ENCODE assay signal across 21 cellular contexts in genomic region chr2:170509460-170510193, GRCh38.
A peak's percentile ranks its signal among the peaks of the same experiment; 100 is the strongest.
DNase-seq lines count a peak whose midpoint lies in the region; ATAC-seq, FAIRE-seq and TF ChIP-seq lines count a peak whose summit lies in the region.
"Had no signal": no experiment of that assay in that cellular context is flagged by ENCODE, and none has a peak within 500 bp of the region (broad histone marks: within the 10 kb centered on the region; RNA-seq: fewer than 3 reads in every experiment).

No MANE protein-coding gene starts in this region.

- intact Hi-C loops in GM12878 (cut with micrococcal nuclease; ENCODE audit: unreplicated experiment) (loop anchor here (5.0 kb wide), 1 partner anchor 102 kb away; no protein-coding TSS in a partner anchor), lower lobe of right lung (cut with DNase I) (no loop called here), colonic mucosa (cut with DNase I) (no loop called here)

- SMC1A ChIA-PET in GM12878 (lab: Charles Lee; ENCODE audit: uncharacterized antibody, unreplicated experiment) = interaction anchor here (0.7 to 11.5 kb wide), 13 partner anchors 9 to 260 kb away, joined by 3 to 203 read pairs (median 4); no protein-coding TSS in a partner anchor

- 7% methylated on average over 8 of the region's 8 CpGs for WGBS in GM12878 (ENCODE audit: insufficient coverage, insufficient replicate concordance, low lambda C conversion rate, missing lambda C conversion rate)

- TF ChIP-seq EP300 in GM12878 (IDR thresholded peaks at IDR 0.05; ENCODE audit: borderline replicate concordance in 1 of 2, control insufficient read depth in 1 of 2, low read depth in 2 of 2, low read length in 2 of 2) = peak; percentile 68 to 86; a peak in 3 of 4 replicates

- TF ChIP-seq CTCF in GM12864 (IDR thresholded peaks at IDR 0.05; ENCODE audit: low read depth, low read length, missing control alignments) = no peak
- no peak for TF ChIP-seq CTCF in GM12878 (IDR thresholded peaks at IDR 0.05 in 2 of 3, conservative IDR thresholded peaks at IDR 0.05 in 1 of 3; ENCODE audit: control insufficient read depth in 2 of 3, extremely low read depth in 1 of 3, insufficient read depth in 1 of 3, low read depth in 3 of 3, low read length in 3 of 3)
- no peak for TF ChIP-seq CTCF in lower lobe of right lung (IDR thresholded peaks at IDR 0.05)
- TF ChIP-seq CTCF in colonic mucosa (IDR thresholded peaks at IDR 0.05) = no peak

- H3K27me3 ChIP-seq in GM12878 (replicated peaks in 1 of 2; ENCODE audit: control insufficient read depth in 2 of 2, insufficient read depth in 2 of 2, low read length in 1 of 2) (no peaks in the 10 kb centered on the region), lower lobe of right lung (ENCODE audit: low read depth) (no peaks in the 10 kb centered on the region), colonic mucosa (no peaks in the 10 kb centered on the region)
- H3K27me3 ChIP-seq: ascending aorta had no signal

- TF ChIP-seq RAD21 in GM12878 (IDR thresholded peaks at IDR 0.05; ENCODE audit: insufficient read depth, low read depth, low read length) = no peak

- BruUV-seq in GM12878 (replicated peaks; lab: Mats Ljungman, UMichigan) = no TSS peak

- POLR2A ChIA-PET in GM12878 (lab: Charles Lee) = interaction anchor here (0.8 to 3.4 kb wide), 2 partner anchors 9 to 11 kb away, joined by 4 to 11 read pairs; no protein-coding TSS in a partner anchor

- FAIRE-seq in GM12878 (lab: Jason Lieb, UNC) = peak; percentile 84
- FAIRE-seq: kidney had no signal

- H2AFZ ChIP-seq in GM12878 (ENCODE audit: control insufficient read depth, low read depth, low read length) = no peak overlapping the region

- peak overlapping the region; percentile 13; the same call in 1 of the 2 replicates for H3K4me2 ChIP-seq in GM12878 (ENCODE audit: control insufficient read depth, insufficient read depth)

- no peak overlapping the region for H3K4me3 ChIP-seq in GM12864 (ENCODE audit: low read depth, low read length)
- H3K4me3 ChIP-seq in GM12878 = no peak overlapping the region
- H3K4me3 ChIP-seq in lower lobe of right lung = no peak overlapping the region
- H3K4me3 ChIP-seq in colonic mucosa = no peak overlapping the region
- H3K4me3 ChIP-seq: ascending aorta, heart right ventricle, skin epidermis had no signal

- RAD21 ChIA-PET in GM12878 (lab: Charles Lee; ENCODE audit: unreplicated experiment) = interaction anchor here (0.7 to 4.4 kb wide), 15 partner anchors 10 to 353 kb away, joined by 3 to 26 read pairs (median 6); partner anchors contain the start of gene ERICH2

- H3K9ac ChIP-seq in GM12878 (ENCODE audit: control insufficient read depth, insufficient read depth, low read length) (no peak overlapping the region), colonic mucosa (ENCODE audit: low read depth in 2 of 2, low read length in 2 of 2) (no peak overlapping the region)

- H3K9me3 ChIP-seq in GM12878 (replicated peaks; ENCODE audit: control insufficient read depth, insufficient read depth, low read length) (no peaks in the 10 kb centered on the region), lower lobe of right lung (no peaks in the 10 kb centered on the region), colonic mucosa (no peaks in the 10 kb centered on the region)
- H3K9me3 ChIP-seq: ascending aorta, heart right ventricle had no signal

- ATAC-seq in GM19023 (IDR thresholded peaks at IDR 0.05; ENCODE audit: unreplicated experiment) = peak; percentile 49
- peak; percentile 81 for ATAC-seq in GM12878
- no peak for ATAC-seq in lower lobe of right lung
- no peak for ATAC-seq in GM21786 (IDR thresholded peaks at IDR 0.05; ENCODE audit: unreplicated experiment)
- ATAC-seq: heart right ventricle, WTC11 had no signal

- in situ Hi-C loops in GM12878 (cut with MboI) = no loop called here

- DNase-seq in GM12864 (ENCODE audit: low read depth) = peak; percentile 15
- peak; percentile 47 for DNase-seq in M059J (ENCODE audit: low read depth)
- peak; percentile 27 for DNase-seq in GM12878 (ENCODE audit: low read depth, low spot score)
- DNase-seq in lower lobe of right lung = no peak
- DNase-seq in colonic mucosa = no peak
- DNase-seq in kidney glomerular epithelial cell (lab: John Stamatoyannopoulos, UW) = no peak
- DNase-seq: activated effector memory CD4-positive, alpha-beta T cell treated with Interleukin-2 at 50 U/mL for 16 hours; erythroblast; heart right ventricle; HFFc6; kidney; midbrain; NCI-H2029; NCI-H526 treated with DMSO at 0.1 percent for 48 hours; substantia nigra had no signal

- CTCF ChIA-PET in GM12878 (lab: Yijun Ruan, JAX) = interaction anchor here (0.7 to 1.6 kb wide), 9 partner anchors 9 to 186 kb away, joined by 3 to 7 read pairs (median 4); no protein-coding TSS in a partner anchor

- H3K27ac ChIP-seq in GM12878 (ENCODE audit: control insufficient read depth, insufficient read depth) = no peak overlapping the region
- no peak overlapping the region for H3K27ac ChIP-seq in lower lobe of right lung
- no peak overlapping the region for H3K27ac ChIP-seq in colonic mucosa
- H3K27ac ChIP-seq: ascending aorta, heart right ventricle, RWPE1, skin epidermis had no signal

- H3K79me2 ChIP-seq in GM12878 (ENCODE audit: control insufficient read depth, insufficient read depth, low read length) = no peaks in the 10 kb centered on the region

- H4K20me1 ChIP-seq in GM12878 (ENCODE audit: control insufficient read depth, insufficient read depth) = no peaks in the 10 kb centered on the region

- H3K4me1 ChIP-seq in GM12878 (ENCODE audit: control insufficient read depth, insufficient read depth, low read length) (peaks cover 15% of the 10 kb centered on the region), lower lobe of right lung (peaks cover 7% of the 10 kb centered on the region), colonic mucosa (no peaks in the 10 kb centered on the region)

- no peak for TF ChIP-seq POLR2A in GM12878 (IDR thresholded peaks at IDR 0.05; ENCODE audit: low read depth, low read length)

- H3K36me3 ChIP-seq in GM12878 (ENCODE audit: control insufficient read depth in 2 of 2, insufficient read depth in 2 of 2, low read length in 1 of 2) (no peaks in the 10 kb centered on the region), lower lobe of right lung (no peaks in the 10 kb centered on the region), colonic mucosa (no peaks in the 10 kb centered on the region)
- H3K36me3 ChIP-seq: ascending aorta, heart right ventricle had no signal

TF ChIP-seq in GM12878, 131 proteins besides CTCF, POLR2A, EP300 and RAD21 (continues in another document):
- no peak for TF ChIP-seq SIN3A (IDR thresholded peaks at IDR 0.05; ENCODE audit: low read depth, low read length)
- TF ChIP-seq MXI1 (IDR thresholded peaks at IDR 0.05; ENCODE audit: low read depth, low read length) = 0 out of 2 replicates have a peak, but pooled peaks have one; percentile 23
- no peak for TF ChIP-seq SUZ12 (IDR thresholded peaks at IDR 0.05; ENCODE audit: unreplicated experiment)
- no peak for TF ChIP-seq MTA3 (IDR thresholded peaks at IDR 0.05; ENCODE audit: borderline replicate concordance, low read length)
- no peak for TF ChIP-seq MYB (IDR thresholded peaks at IDR 0.05; ENCODE audit: borderline replicate concordance, low read depth, low read length)
- TF ChIP-seq BCLAF1 (IDR thresholded peaks at IDR 0.05) = no peak
- TF ChIP-seq JUNB (IDR thresholded peaks at IDR 0.05) = peak; percentile 86
- peak; percentile 28 to 31; a peak in 1 of 4 replicates for TF ChIP-seq IKZF2 (IDR thresholded peaks at IDR 0.05)
- TF ChIP-seq, protein P1, sequence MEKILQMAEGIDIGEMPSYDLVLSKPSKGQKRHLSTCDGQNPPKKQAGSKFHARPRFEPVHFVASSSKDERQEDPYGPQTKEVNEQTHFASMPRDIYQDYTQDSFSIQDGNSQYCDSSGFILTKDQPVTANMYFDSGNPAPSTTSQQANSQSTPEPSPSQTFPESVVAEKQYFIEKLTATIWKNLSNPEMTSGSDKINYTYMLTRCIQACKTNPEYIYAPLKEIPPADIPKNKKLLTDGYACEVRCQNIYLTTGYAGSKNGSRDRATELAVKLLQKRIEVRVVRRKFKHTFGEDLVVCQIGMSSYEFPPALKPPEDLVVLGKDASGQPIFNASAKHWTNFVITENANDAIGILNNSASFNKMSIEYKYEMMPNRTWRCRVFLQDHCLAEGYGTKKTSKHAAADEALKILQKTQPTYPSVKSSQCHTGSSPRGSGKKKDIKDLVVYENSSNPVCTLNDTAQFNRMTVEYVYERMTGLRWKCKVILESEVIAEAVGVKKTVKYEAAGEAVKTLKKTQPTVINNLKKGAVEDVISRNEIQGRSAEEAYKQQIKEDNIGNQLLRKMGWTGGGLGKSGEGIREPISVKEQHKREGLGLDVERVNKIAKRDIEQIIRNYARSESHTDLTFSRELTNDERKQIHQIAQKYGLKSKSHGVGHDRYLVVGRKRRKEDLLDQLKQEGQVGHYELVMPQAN (conservative IDR thresholded peaks at IDR 0.05) = no peak
- peak; percentile 89 for TF ChIP-seq RUNX3 (IDR thresholded peaks at IDR 0.05; ENCODE audit: low read length)

Comparison
In these comparisons a context has a peak if more than half of its experiments do, and no peak if none do; other contexts are left out.
1. DNase-seq: peak in GM12864 (single experiment), M059J (single experiment) and GM12878 (single experiment); none in lower lobe of right lung (single experiment), colonic mucosa (single experiment) and kidney glomerular epithelial cell (single experiment).
2. ATAC-seq: peak in GM19023 (single experiment) and GM12878 (single experiment); none in lower lobe of right lung (0 of 2) and GM21786 (single experiment).